16 cellular contexts compared by ENCODE assay signal in the genomic region with DNA sequence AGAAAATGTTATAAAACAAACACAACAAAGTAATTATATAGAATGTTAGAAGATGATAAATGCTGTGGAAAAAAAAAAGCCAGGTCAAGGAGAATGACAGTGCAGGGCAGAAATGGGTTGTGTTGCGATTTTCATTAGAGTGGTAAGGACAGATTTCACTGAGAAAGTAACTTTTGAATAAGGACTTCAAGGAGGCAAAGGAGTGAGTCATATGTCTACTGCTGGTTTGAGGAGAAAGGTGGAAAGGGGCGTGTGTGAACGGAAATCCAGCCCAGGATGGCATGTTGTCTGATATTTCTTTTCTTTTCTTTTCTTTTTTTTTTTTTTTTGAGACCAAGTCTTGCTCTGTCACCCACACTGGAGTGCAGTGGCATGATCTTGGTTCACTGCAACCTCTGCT.
"Had no signal": no experiment of that assay in that cellular context is flagged by ENCODE, and none has a peak within 500 bp of the region (broad histone marks: within the 10 kb centered on the region; RNA-seq: fewer than 3 reads in every experiment).

No MANE protein-coding gene starts in this region.

- H3K36me3 Mint-ChIP-seq: activated naive CD8-positive, alpha-beta T cell treated with anti-CD3 and anti-CD28 coated beads for 36 hours had no signal

- H3K4me3 ChIP-seq: cardiac muscle cell, Peyer's patch, SJSA1 had no signal

- H3K4me2 ChIP-seq: SK-N-SH had no signal

- H3K9me3 Mint-ChIP-seq: activated CD4-positive, alpha-beta memory T cell treated with anti-CD3 and anti-CD28 coated beads, Interleukin-2, amount 10 ng/mL, durations not matched to agents 7 days and 5 days; activated naive CD4-positive, alpha-beta T cell treated with anti-CD3 and anti-CD28 coated beads for 36 hours; activated naive CD8-positive, alpha-beta T cell treated with anti-CD3 and anti-CD28 coated beads for 36 hours; central memory CD8-positive, alpha-beta T cell; T-helper 1 cell treated with Interleukin-12 subunit alpha and Interleukin-12 subunit beta and Interleukin-4 antibody, amounts not matched to agents 30 μg/mL and 1 μg/mL, for 36 hours had no signal

- H3K27ac ChIP-seq: brain microvascular endothelial cell, cardiac muscle cell, Peyer's patch, SJSA1, WERI-Rb-1 had no signal

- H3K4me3 Mint-ChIP-seq: activated CD4-positive, alpha-beta memory T cell treated with anti-CD3 and anti-CD28 coated beads, Interleukin-2, amount 10 ng/mL, durations not matched to agents 7 days and 5 days; activated naive CD4-positive, alpha-beta T cell treated with anti-CD3 and anti-CD28 coated beads for 36 hours; activated naive CD8-positive, alpha-beta T cell treated with anti-CD3 and anti-CD28 coated beads for 36 hours; central memory CD8-positive, alpha-beta T cell; T-helper 1 cell treated with Interleukin-12 subunit alpha and Interleukin-12 subunit beta and Interleukin-4 antibody, amounts not matched to agents 30 μg/mL and 1 μg/mL, for 36 hours had no signal

- H3K36me3 ChIP-seq: brain microvascular endothelial cell, cardiac muscle cell, Peyer's patch, SJSA1, WERI-Rb-1 had no signal

- H3K9ac ChIP-seq: SK-N-SH had no signal

- H3K27me3 ChIP-seq: brain microvascular endothelial cell, cardiac muscle cell, Peyer's patch, SJSA1 had no signal

- H3K9me3 ChIP-seq: Peyer's patch, SJSA1, SK-N-SH had no signal

- DNase-seq: activated CD4-positive, alpha-beta T cell treated with anti-CD3 and anti-CD28 coated beads for 1 hour; activated gamma-delta T cell treated with Interleukin-2 at 50 U/mL for 16 hours; activated naive CD8-positive, alpha-beta T cell treated with anti-CD3 and anti-CD28 coated beads for 36 hours; activated T-cell treated with anti-CD3 and anti-CD28 coated beads, Interleukin-2, amount 50 U/mL, for 1 hour; aorta; NCI-H1436 treated with DMSO at 0.1 percent for 48 hours had no signal

- H3K27ac Mint-ChIP-seq: activated CD4-positive, alpha-beta memory T cell treated with anti-CD3 and anti-CD28 coated beads, Interleukin-2, amount 10 ng/mL, durations not matched to agents 7 days and 5 days; activated naive CD4-positive, alpha-beta T cell treated with anti-CD3 and anti-CD28 coated beads for 36 hours; activated naive CD8-positive, alpha-beta T cell treated with anti-CD3 and anti-CD28 coated beads for 36 hours had no signal
